Comparison of ENCODE assay signal across 8 cellular contexts in genomic region chr3:15064299-15064834, GRCh38. TPM values are rescaled to one million over a fixed set of nuclear protein-coding genes. Genes with fewer than 3 reads are reported as not detected.
DNase-seq lines count a peak whose midpoint lies in the region; ATAC-seq and TF ChIP-seq lines count a peak whose summit lies in the region.

No MANE protein-coding gene starts in this region.

- 0 out of 2 replicates have a peak, but pooled peaks cover 6% of the 10 kb centered on the region for H3F3A ChIP-seq in DOHH2 (ENCODE audit: control insufficient read depth, insufficient read depth)

- H3K27me3 ChIP-seq in DOHH2 (ENCODE audit: control insufficient read depth, low read length) (no peaks in the 10 kb centered on the region), HUES64 (ENCODE audit: insufficient read depth, low read length) (peaks cover 4% of the 10 kb centered on the region; the same call in 1 of the 2 replicates), neutrophil (no peaks in the 10 kb centered on the region)

- H3K4me1 Mint-ChIP-seq in activated T-cell treated with anti-CD3 and anti-CD28 coated beads, Interleukin-2, amount 50 U/mL, for 4 hours (ENCODE audit: low read depth) = peaks cover 23% of the 10 kb centered on the region

- DNase-seq in GM20000 (ENCODE audit: low spot score) = peak; percentile 49
- no peak for DNase-seq in activated T-cell treated with anti-CD3 and anti-CD28 coated beads, Interleukin-2, amount 50 U/mL, for 4 hours
- DNase-seq in fibroblast of the aortic adventitia (ENCODE audit: low read depth) = peak; percentile 32
- no peak for DNase-seq in mucosa of gallbladder (ENCODE audit: low spot score)
- no peak for DNase-seq in OCI-M2 (lab: John Stamatoyannopoulos, UW; ENCODE audit: unreplicated experiment)

- H3K36me3 Mint-ChIP-seq in activated T-cell treated with anti-CD3 and anti-CD28 coated beads, Interleukin-2, amount 50 U/mL, for 4 hours (ENCODE audit: insufficient read depth) = peaks cover 13% of the 10 kb centered on the region

- peak overlapping the region; percentile 97 for H3K9ac ChIP-seq in HUES64 (ENCODE audit: low read depth, low read length)

- H3K4me3 ChIP-seq in DOHH2 (ENCODE audit: low read length) = peak overlapping the region; percentile 95
- H3K4me3 ChIP-seq in HUES64 (ENCODE audit: low read length) = peak overlapping the region; percentile 97
- peak overlapping the region; percentile 95 for H3K4me3 ChIP-seq in fibroblast of the aortic adventitia (ENCODE audit: low read depth, low read length)
- peak overlapping the region; percentile 75 to 85 for H3K4me3 ChIP-seq in neutrophil (ENCODE audit: low read depth in 1 of 2, low read length in 1 of 2)

- ATAC-seq in activated T-cell treated with anti-CD3 and anti-CD28 coated beads, Interleukin-2, amount 50 U/mL, for 4 hours = peak; percentile 12 to 19

- H3K79me2 ChIP-seq in DOHH2 (ENCODE audit: control insufficient read depth, low read length) = peaks cover 51% of the 10 kb centered on the region

- H3K4me1 ChIP-seq in DOHH2 (ENCODE audit: control insufficient read depth, low read length) (peaks cover 19% of the 10 kb centered on the region), HUES64 (ENCODE audit: insufficient read depth, low read length) (0 out of 2 replicates have a peak, but pooled peaks cover 2% of the 10 kb centered on the region), neutrophil (ENCODE audit: control insufficient read depth in 1 of 2, insufficient read depth in 1 of 2, low read depth in 1 of 2, low read length in 1 of 2) (peaks cover 15 to 20% of the 10 kb centered on the region in 2 experiments)

- no peaks in the 10 kb centered on the region for H3K9me2 ChIP-seq in DOHH2 (replicated peaks; ENCODE audit: control insufficient read depth, low read length)

- peak overlapping the region; percentile 92 for H3K4me2 ChIP-seq in DOHH2 (ENCODE audit: low read length)

- H3K27ac ChIP-seq in DOHH2 (ENCODE audit: low read depth, low read length) (peak overlapping the region; percentile 47), HUES64 (ENCODE audit: low read depth, low read length) (peak overlapping the region; percentile 77), neutrophil (no peak overlapping the region)

- WGBS in HUES64 = 5% methylated on average over 25 of the region's 25 CpGs

- peaks cover 30% of the 10 kb centered on the region for H3K36me3 ChIP-seq in DOHH2 (ENCODE audit: control insufficient read depth, low read length)
- peaks cover 10% of the 10 kb centered on the region for H3K36me3 ChIP-seq in HUES64 (ENCODE audit: insufficient read depth, low read length)
- H3K36me3 ChIP-seq in neutrophil = no peaks in the 10 kb centered on the region

- H3K9me3 Mint-ChIP-seq in activated T-cell treated with anti-CD3 and anti-CD28 coated beads, Interleukin-2, amount 50 U/mL, for 4 hours = no peaks in the 10 kb centered on the region

- H3K9me3 ChIP-seq in DOHH2 (ENCODE audit: control insufficient read depth, insufficient read depth, low read length) (no peaks in the 10 kb centered on the region), HUES64 (ENCODE audit: insufficient read depth, low read depth, low read length) (no peaks in the 10 kb centered on the region), neutrophil (no peaks in the 10 kb centered on the region)

- peaks cover 11% of the 10 kb centered on the region for H4K20me1 ChIP-seq in DOHH2 (ENCODE audit: control insufficient read depth, insufficient read depth, low read depth, low read length)

- H3K4me3 Mint-ChIP-seq in activated T-cell treated with anti-CD3 and anti-CD28 coated beads, Interleukin-2, amount 50 U/mL, for 4 hours = peak overlapping the region; percentile 96

- no peaks in the 10 kb centered on the region for H3K27me3 Mint-ChIP-seq in activated T-cell treated with anti-CD3 and anti-CD28 coated beads, Interleukin-2, amount 50 U/mL, for 4 hours (ENCODE audit: low read depth)

- no peak for TF ChIP-seq CTCF in DOHH2 (IDR thresholded peaks at IDR 0.05; ENCODE audit: low read depth, low read length, poor library complexity, severe bottlenecking)
- no peak for TF ChIP-seq CTCF in GM20000 (IDR thresholded peaks at IDR 0.05; ENCODE audit: extremely low read depth, missing control alignments)
- no peak for TF ChIP-seq CTCF in fibroblast of the aortic adventitia (IDR thresholded peaks at IDR 0.05; ENCODE audit: insufficient read depth, low read length)
- no peak for TF ChIP-seq CTCF in neutrophil (IDR thresholded peaks at IDR 0.05)

RNA-seq across cellular contexts. Expression of gene MRPS25, which starts 0.7 kb away (rescaled TPM):
- 31.8 TPM for polyA plus RNA-seq in HUES64 (2013, experiment 1 of 2)
- polyA plus RNA-seq in HUES64 (2013, experiment 2 of 2) = 23.7 TPM
- total RNA-seq in activated T-cell treated with anti-CD3 and anti-CD28 coated beads, Interleukin-2, amount 50 U/mL, for 4 hours = 10 to 100 TPM; 76.2 to 87.3 (median 81.1) TPM
- total RNA-seq in fibroblast of the aortic adventitia (ENCODE audit: low replicate concordance) (12.7 and 17.0 TPM in 2 replicates), mucosa of gallbladder (48.8 TPM)

RNA-seq across cellular contexts. Expression of gene RBSN, which starts 34.6 kb away (rescaled TPM):
- 15.5 TPM for polyA plus RNA-seq in HUES64 (2013, experiment 1 of 2)
- 17.1 TPM for polyA plus RNA-seq in HUES64 (2013, experiment 2 of 2)
- total RNA-seq in activated T-cell treated with anti-CD3 and anti-CD28 coated beads, Interleukin-2, amount 50 U/mL, for 4 hours = 10 to 100 TPM in 2 of 3 donors, 1 to 10 TPM in 1; 9.2 to 11.4 (median 11.2) TPM
- total RNA-seq in fibroblast of the aortic adventitia (ENCODE audit: low replicate concordance) = 22.7 and 29.6 TPM in 2 replicates
- 19.2 TPM for total RNA-seq in mucosa of gallbladder

Comparison
In these comparisons a context has a peak if more than half of its experiments do, and no peak if none do; other contexts are left out.
1. DNase-seq: peak in GM20000 (single experiment) and fibroblast of the aortic adventitia (single experiment); none in activated T-cell treated with anti-CD3 and anti-CD28 coated beads, Interleukin-2, amount 50 U/mL, for 4 hours (single experiment), mucosa of gallbladder (single experiment) and OCI-M2 (single experiment).
2. Peak in every context shown above with its lines, with median percentiles within 50 percentile points of each other: H3K4me3 ChIP-seq.